Comparison of ENCODE assay signal across 1 cellular context in genomic region chr20:46547995-46548394, GRCh38.
TF ChIP-seq lines count a peak whose summit lies in the region.

No MANE protein-coding gene starts in this region.

TF ChIP-seq in HepG2, 621 proteins besides CTCF, POLR2A, EP300 and RAD21:
- TF ChIP-seq ZBTB3 (CRISPR knock-in tag; IDR thresholded peaks at IDR 0.05; ENCODE audit: borderline replicate concordance, low read depth) (no peak), SOX13 (IDR thresholded peaks at IDR 0.05) (no peak), SOX13 (CRISPR knock-in tag; conservative IDR thresholded peaks at IDR 0.05 in 1 of 2, IDR thresholded peaks at IDR 0.05 in 1 of 2) (no peak), ZNF660 (CRISPR knock-in tag; IDR thresholded peaks at IDR 0.05; ENCODE audit: borderline replicate concordance, low read depth) (no peak), ZNF501 (CRISPR knock-in tag; IDR thresholded peaks at IDR 0.05) (no peak), ZMYM3 (CRISPR knock-in tag; IDR thresholded peaks at IDR 0.05) (peak; percentile 58; the same call in 1 of the 2 replicates), ZNF629 (CRISPR knock-in tag; conservative IDR thresholded peaks at IDR 0.05) (peak; percentile 86), ZNF253 (CRISPR knock-in tag; IDR thresholded peaks at IDR 0.05; ENCODE audit: borderline replicate concordance) (no peak), SOX6 (IDR thresholded peaks at IDR 0.05) (no peak), SOX6 (CRISPR knock-in tag; IDR thresholded peaks at IDR 0.05) (no peak), ZNF589 (CRISPR knock-in tag; conservative IDR thresholded peaks at IDR 0.05) (0 out of 2 replicates have a peak, but pooled peaks have one; percentile 37), DR1 (CRISPR knock-in tag; IDR thresholded peaks at IDR 0.05) (no peak)
- TF ChIP-seq, protein P1, sequence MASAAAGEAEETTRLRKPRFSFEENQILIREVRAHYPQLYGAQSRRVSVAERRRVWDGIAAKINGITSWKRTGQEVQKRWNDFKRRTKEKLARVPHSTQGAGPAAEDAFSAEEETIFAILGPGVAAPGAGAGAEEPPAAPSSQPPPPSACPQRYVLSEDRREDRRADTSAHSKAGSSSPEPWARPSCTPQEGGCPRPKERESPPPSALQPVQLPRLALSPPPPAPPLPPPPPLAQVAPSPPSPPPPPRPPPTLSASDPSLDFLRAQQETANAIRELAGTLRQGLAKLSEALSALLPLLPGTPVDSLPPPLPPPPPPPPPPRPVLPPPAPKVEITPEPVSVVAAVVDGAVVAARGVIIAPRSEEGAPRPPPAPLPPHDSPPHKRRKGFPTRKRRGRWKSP (CRISPR knock-in tag; IDR thresholded peaks at IDR 0.05): no peak
- TF ChIP-seq, protein P2, sequence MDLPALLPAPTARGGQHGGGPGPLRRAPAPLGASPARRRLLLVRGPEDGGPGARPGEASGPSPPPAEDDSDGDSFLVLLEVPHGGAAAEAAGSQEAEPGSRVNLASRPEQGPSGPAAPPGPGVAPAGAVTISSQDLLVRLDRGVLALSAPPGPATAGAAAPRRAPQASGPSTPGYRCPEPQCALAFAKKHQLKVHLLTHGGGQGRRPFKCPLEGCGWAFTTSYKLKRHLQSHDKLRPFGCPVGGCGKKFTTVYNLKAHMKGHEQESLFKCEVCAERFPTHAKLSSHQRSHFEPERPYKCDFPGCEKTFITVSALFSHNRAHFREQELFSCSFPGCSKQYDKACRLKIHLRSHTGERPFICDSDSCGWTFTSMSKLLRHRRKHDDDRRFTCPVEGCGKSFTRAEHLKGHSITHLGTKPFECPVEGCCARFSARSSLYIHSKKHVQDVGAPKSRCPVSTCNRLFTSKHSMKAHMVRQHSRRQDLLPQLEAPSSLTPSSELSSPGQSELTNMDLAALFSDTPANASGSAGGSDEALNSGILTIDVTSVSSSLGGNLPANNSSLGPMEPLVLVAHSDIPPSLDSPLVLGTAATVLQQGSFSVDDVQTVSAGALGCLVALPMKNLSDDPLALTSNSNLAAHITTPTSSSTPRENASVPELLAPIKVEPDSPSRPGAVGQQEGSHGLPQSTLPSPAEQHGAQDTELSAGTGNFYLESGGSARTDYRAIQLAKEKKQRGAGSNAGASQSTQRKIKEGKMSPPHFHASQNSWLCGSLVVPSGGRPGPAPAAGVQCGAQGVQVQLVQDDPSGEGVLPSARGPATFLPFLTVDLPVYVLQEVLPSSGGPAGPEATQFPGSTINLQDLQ (CRISPR knock-in tag; IDR thresholded peaks at IDR 0.05): no peak
